In genomic region chr2:231535961-231536360, GRCh38 we compare ENCODE assay signal across 23 cellular contexts. TPM values are rescaled to one million over a fixed set of nuclear protein-coding genes. Genes with fewer than 3 reads are reported as not detected.
"Had no signal": no experiment of that assay in that cellular context is flagged by ENCODE, and none has a peak within 500 bp of the region (broad histone marks: within the 10 kb centered on the region; RNA-seq: fewer than 3 reads in every experiment).

No MANE protein-coding gene starts in this region.

- H3K9me3 ChIP-seq: colonic mucosa, suprapubic skin had no signal

- H3K36me3 Mint-ChIP-seq: brain; natural killer cell treated with Interleukin-12 subunit alpha and Interleukin-12 subunit beta and Interleukin-15 and Interleukin-18, amount 100 ng/mL, for 72 hours had no signal

- H3K4me3 Mint-ChIP-seq: activated B cell treated with CpG ODN at 0.5 μM for 24 hours; activated CD4-positive, alpha-beta T cell treated with anti-CD3 and anti-CD28 coated beads, Interleukin-2, amount 10 ng/mL, durations not matched to agents 24 days and 14 days; activated CD8-positive, alpha-beta T cell treated with anti-CD3 and anti-CD28 coated beads, Interleukin-2, amount 10 ng/mL, durations not matched to agents 7 days and 5 days; activated T-cell treated with anti-CD3 and anti-CD28 coated beads, Interleukin-2, amount 50 U/mL, for 24 hours; brain; natural killer cell treated with Interleukin-12 subunit alpha and Interleukin-12 subunit beta and Interleukin-15 and Interleukin-18, amount 100 ng/mL, for 72 hours; stimulated activated naive CD8-positive, alpha-beta T cell treated with anti-CD3 and anti-CD28 coated beads, Interleukin-15, amount 100 ng/mL, for 72 hours had no signal

- H3K36me3 ChIP-seq: colonic mucosa, suprapubic skin had no signal

- H3K4me3 ChIP-seq: colonic mucosa, skin epidermis, suprapubic skin had no signal

- H3K9me3 Mint-ChIP-seq: activated B cell treated with CpG ODN at 0.5 μM for 24 hours; activated CD4-positive, alpha-beta T cell treated with anti-CD3 and anti-CD28 coated beads, Interleukin-2, amount 10 ng/mL, durations not matched to agents 24 days and 14 days; activated T-cell treated with anti-CD3 and anti-CD28 coated beads, Interleukin-2, amount 50 U/mL, for 24 hours; activated T-helper 2 cell treated with anti-CD3 and anti-CD28 coated beads, Interferon-gamma antibody, Interleukin-2, Interleukin-4, amounts not matched to agents 10 μg/mL and 5 μg/mL and 100 μg/mL, durations not matched to agents 14 hours and 24 hours and 36 hours; natural killer cell treated with Interleukin-12 subunit alpha and Interleukin-12 subunit beta and Interleukin-15 and Interleukin-18, amount 100 ng/mL, for 72 hours; stimulated activated naive CD8-positive, alpha-beta T cell treated with anti-CD3 and anti-CD28 coated beads, Interleukin-15, amount 100 ng/mL, for 72 hours had no signal

- H3K27ac Mint-ChIP-seq: activated B cell treated with CpG ODN at 0.5 μM for 24 hours; activated CD4-positive, alpha-beta T cell treated with anti-CD3 and anti-CD28 coated beads, Interleukin-2, amount 10 ng/mL, durations not matched to agents 24 days and 14 days; activated CD8-positive, alpha-beta T cell treated with anti-CD3 and anti-CD28 coated beads, Interleukin-2, amount 10 ng/mL, durations not matched to agents 7 days and 5 days; activated T-cell treated with anti-CD3 and anti-CD28 coated beads, Interleukin-2, amount 50 U/mL, for 24 hours; activated T-helper 2 cell treated with anti-CD3 and anti-CD28 coated beads, Interferon-gamma antibody, Interleukin-2, Interleukin-4, amounts not matched to agents 10 μg/mL and 5 μg/mL and 100 μg/mL, durations not matched to agents 14 hours and 24 hours and 36 hours; stimulated activated naive CD8-positive, alpha-beta T cell treated with anti-CD3 and anti-CD28 coated beads, Interleukin-15, amount 100 ng/mL, for 72 hours had no signal

- H3K4me1 ChIP-seq: colonic mucosa, suprapubic skin had no signal

- DNase-seq: activated B cell treated with CpG ODN at 0.5 μM for 24 hours; activated CD4-positive, alpha-beta T cell treated with anti-CD3 and anti-CD28 coated beads, Interleukin-2, amount 10 ng/mL, durations not matched to agents 24 days and 14 days; activated CD8-positive, alpha-beta T cell treated with anti-CD3 and anti-CD28 coated beads, Interleukin-2, amount 10 ng/mL, durations not matched to agents 7 days and 5 days; activated naive CD4-positive, alpha-beta T cell treated with Interleukin-2 at 50 U/mL for 16 hours; activated T-cell treated with anti-CD3 and anti-CD28 coated beads, Interleukin-2, amount 50 U/mL, for 24 hours; central memory CD4-positive, alpha-beta T cell; colonic mucosa; retina; stimulated activated CD4-positive, alpha-beta T cell treated with anti-CD3 and anti-CD28 coated beads, Interleukin-2, amount 100 ng/mL, for 48 hours; stimulated activated naive CD8-positive, alpha-beta T cell treated with anti-CD3 and anti-CD28 coated beads, Interleukin-15, amount 100 ng/mL, for 72 hours; T-helper 1 cell; T-helper 9 cell; trophoblast cell had no signal

- H3K27me3 Mint-ChIP-seq: natural killer cell treated with Interleukin-12 subunit alpha and Interleukin-12 subunit beta and Interleukin-15 and Interleukin-18, amount 100 ng/mL, for 72 hours had no signal

- ATAC-seq: activated CD8-positive, alpha-beta T cell treated with anti-CD3 and anti-CD28 coated beads, Interleukin-2, amount 10 ng/mL, durations not matched to agents 7 days and 5 days; natural killer cell treated with Interleukin-12 subunit alpha and Interleukin-12 subunit beta and Interleukin-15 and Interleukin-18, amount 100 ng/mL, for 72 hours; stimulated activated naive CD8-positive, alpha-beta T cell treated with anti-CD3 and anti-CD28 coated beads, Interleukin-15, amount 100 ng/mL, for 72 hours had no signal

- H3K27me3 ChIP-seq: colonic mucosa, suprapubic skin had no signal

- H3K27ac ChIP-seq: colonic mucosa, skin epidermis, suprapubic skin had no signal

RNA-seq across cellular contexts. Expression of gene NMUR1, which starts 5.7 kb away (rescaled TPM):
- total RNA-seq: activated B cell treated with CpG ODN at 0.5 μM for 24 hours; activated CD4-positive, alpha-beta T cell treated with anti-CD3 and anti-CD28 coated beads, Interleukin-2, amount 10 ng/mL, durations not matched to agents 24 days and 14 days; epithelial cell of proximal tubule; kidney epithelial cell had no signal

RNA-seq across cellular contexts. Expression of gene TEX44, which starts 56.7 kb away (rescaled TPM):
- total RNA-seq: activated B cell treated with CpG ODN at 0.5 μM for 24 hours; activated CD4-positive, alpha-beta T cell treated with anti-CD3 and anti-CD28 coated beads, Interleukin-2, amount 10 ng/mL, durations not matched to agents 24 days and 14 days; activated CD8-positive, alpha-beta T cell treated with anti-CD3 and anti-CD28 coated beads, Interleukin-2, amount 10 ng/mL, durations not matched to agents 7 days and 5 days; activated T-helper 2 cell treated with anti-CD3 and anti-CD28 coated beads, Interferon-gamma antibody, Interleukin-2, Interleukin-4, amounts not matched to agents 10 μg/mL and 5 μg/mL and 100 μg/mL, durations not matched to agents 14 hours and 24 hours and 36 hours; colonic mucosa; epithelial cell of proximal tubule; frontal cortex; kidney epithelial cell; liver; mesenteric fat pad; natural killer cell treated with Interleukin-12 subunit alpha and Interleukin-12 subunit beta and Interleukin-15 and Interleukin-18, amount 100 ng/mL, for 72 hours; suprapubic skin had no signal
- polyA plus RNA-seq: liver had no signal
